ENCODE assay signal across 8 cellular contexts in genomic region chr12:70609739-70610491, GRCh38. TPM values are rescaled to one million over a fixed set of nuclear protein-coding genes. Genes with fewer than 3 reads are reported as not detected.
DNase-seq lines count a peak whose midpoint lies in the region; ATAC-seq and TF ChIP-seq lines count a peak whose summit lies in the region.

No MANE protein-coding gene starts in this region.

- DNase-seq in ACHN (peak; percentile 33), H7 (peak; percentile 74), UCSD-AML1 (lab: John Stamatoyannopoulos, UW; ENCODE audit: unreplicated experiment) (peak; percentile 62), fibroblast of the aortic adventitia (ENCODE audit: low read depth) (peak; percentile 29), T-helper 9 cell (no peak), NCI-H1048 (lab: John Stamatoyannopoulos, UW) (no peak)
- peak; percentile 61 for DNase-seq in natural killer cell treated with Interleukin-12 subunit alpha and Interleukin-12 subunit beta and Interleukin-15 and Interleukin-18, amount 100 ng/mL, for 72 hours (ENCODE audit: low spot score)
- no peak for DNase-seq in stimulated activated CD4-positive, alpha-beta T cell treated with anti-CD3 and anti-CD28 coated beads, Interleukin-4, amount 100 ng/mL, for 24 hours

- H3K27me3 ChIP-seq in H7 (ENCODE audit: control insufficient read depth, insufficient read depth, low read length): peaks cover 8% of the 10 kb centered on the region

- H3K4me3 ChIP-seq in H7 (ENCODE audit: insufficient read depth, low read depth, low read length) (peak overlapping the region; percentile 52), fibroblast of the aortic adventitia (ENCODE audit: low read depth, low read length) (peak overlapping the region; percentile 66)

- H3K9me3 Mint-ChIP-seq in natural killer cell treated with Interleukin-12 subunit alpha and Interleukin-12 subunit beta and Interleukin-15 and Interleukin-18, amount 100 ng/mL, for 72 hours: no peaks in the 10 kb centered on the region

- H3K27ac Mint-ChIP-seq in natural killer cell treated with Interleukin-12 subunit alpha and Interleukin-12 subunit beta and Interleukin-15 and Interleukin-18, amount 100 ng/mL, for 72 hours: peak overlapping the region in 1 of 2 donors; percentile 71

- in situ Hi-C loops in ACHN (cut with HindIII; ENCODE audit: low pct_ligation_motif_present, low pct_unique_long_range_greater_than_20kb, low sequenced_read_pairs): no loop called here

- peaks cover 8 to 29% of the 10 kb centered on the region in 2 donors for H3K27me3 Mint-ChIP-seq in natural killer cell treated with Interleukin-12 subunit alpha and Interleukin-12 subunit beta and Interleukin-15 and Interleukin-18, amount 100 ng/mL, for 72 hours

- TF ChIP-seq CTCF in fibroblast of the aortic adventitia (IDR thresholded peaks at IDR 0.05; ENCODE audit: insufficient read depth, low read length): no peak

- H3K4me1 Mint-ChIP-seq in natural killer cell treated with Interleukin-12 subunit alpha and Interleukin-12 subunit beta and Interleukin-15 and Interleukin-18, amount 100 ng/mL, for 72 hours (ENCODE audit: low read depth in 2 of 2): peaks cover 7 to 12% of the 10 kb centered on the region in 2 donors

- H3K36me3 ChIP-seq in H7 (replicated peaks; ENCODE audit: control insufficient read depth, insufficient read depth, low read length): no peaks in the 10 kb centered on the region

- H3K36me3 Mint-ChIP-seq in natural killer cell treated with Interleukin-12 subunit alpha and Interleukin-12 subunit beta and Interleukin-15 and Interleukin-18, amount 100 ng/mL, for 72 hours: peaks cover 5% of the 10 kb centered on the region

- peak; percentile 74 to 91 for ATAC-seq in natural killer cell treated with Interleukin-12 subunit alpha and Interleukin-12 subunit beta and Interleukin-15 and Interleukin-18, amount 100 ng/mL, for 72 hours

- H3K4me3 Mint-ChIP-seq in natural killer cell treated with Interleukin-12 subunit alpha and Interleukin-12 subunit beta and Interleukin-15 and Interleukin-18, amount 100 ng/mL, for 72 hours: peak overlapping the region; percentile 68

RNA-seq across cellular contexts. Expression of gene PTPRB, which starts 27.3 kb away (rescaled TPM):
- total RNA-seq in H7 (2014; rRNA removed; shearing (Covaris generic)): 0.62 and 1.0 TPM in 2 replicates
- total RNA-seq in fibroblast of the aortic adventitia (ENCODE audit: low replicate concordance): 3.6 and 5.6 TPM in 2 replicates
- under 1 TPM; 0.31 to 0.52 TPM for total RNA-seq in natural killer cell treated with Interleukin-12 subunit alpha and Interleukin-12 subunit beta and Interleukin-15 and Interleukin-18, amount 100 ng/mL, for 72 hours

Comparison
In these comparisons a context has a peak if more than half of its experiments do, and no peak if none do; other contexts are left out.
1. DNase-seq: peak in ACHN (single experiment), H7 (single experiment), UCSD-AML1 (single experiment), fibroblast of the aortic adventitia (single experiment) and natural killer cell treated with Interleukin-12 subunit alpha and Interleukin-12 subunit beta and Interleukin-15 and Interleukin-18, amount 100 ng/mL, for 72 hours (single experiment); none in T-helper 9 cell (single experiment), stimulated activated CD4-positive, alpha-beta T cell treated with anti-CD3 and anti-CD28 coated beads, Interleukin-4, amount 100 ng/mL, for 24 hours (single experiment) and NCI-H1048 (single experiment).